Comparison of ENCODE assay signal across 8 cellular contexts in the genomic region with DNA sequence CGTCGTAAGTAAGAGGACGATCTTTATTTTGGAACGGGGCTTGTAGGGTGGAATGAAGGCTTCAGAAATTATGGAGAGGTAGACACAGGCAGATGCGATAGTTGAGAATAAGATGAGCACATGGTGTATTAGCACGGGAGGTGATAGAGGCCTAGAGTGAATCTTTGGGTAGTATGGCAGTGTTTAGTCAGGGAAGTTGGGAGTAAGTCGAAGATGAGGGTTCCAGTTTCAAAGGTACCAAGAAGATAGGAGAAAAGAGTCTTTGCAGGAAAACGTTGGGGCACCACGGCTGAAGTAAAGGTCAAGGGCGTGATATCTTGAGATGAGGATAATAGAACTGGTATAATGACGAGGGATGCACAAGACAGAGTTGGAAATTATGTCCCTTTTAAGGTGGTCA. TPM values are rescaled to one million over a fixed set of nuclear protein-coding genes. Genes with fewer than 3 reads are reported as not detected.
DNase-seq lines count a peak whose midpoint lies in the region; TF ChIP-seq lines count a peak whose summit lies in the region.

No MANE protein-coding gene starts in this region.

- H3K27me3 ChIP-seq in HUES64 (ENCODE audit: insufficient read depth, low read length) (peaks cover 15% of the 10 kb centered on the region; the same call in 1 of the 2 replicates), brain microvascular endothelial cell (replicated peaks) (no peaks in the 10 kb centered on the region)

- no peaks in the 10 kb centered on the region for H3K9me3 Mint-ChIP-seq in mesothelial cell of epicardium

- peak overlapping the region; percentile 80 for H3K9ac ChIP-seq in HUES64 (ENCODE audit: low read depth, low read length)

- H3K4me3 ChIP-seq in HUES64 (ENCODE audit: low read length) (peak overlapping the region; percentile 92), brain microvascular endothelial cell (ENCODE audit: low read depth, low read length) (peak overlapping the region; percentile 92)

- 16% methylated on average over 11 of the region's 11 CpGs for WGBS in HUES64

- TF ChIP-seq CTCF in brain microvascular endothelial cell (IDR thresholded peaks at IDR 0.05; ENCODE audit: low read depth, low read length, missing control alignments), result no peak
- no peak for TF ChIP-seq CTCF in mesothelial cell of epicardium (IDR thresholded peaks at IDR 0.05; ENCODE audit: unreplicated experiment)
- TF ChIP-seq CTCF in GM13977 (IDR thresholded peaks at IDR 0.05; ENCODE audit: extremely low read depth, insufficient read depth, missing control alignments), result no peak

- DNase-seq in AG08395 (ENCODE audit: low spot score), result peak; percentile 8
- DNase-seq in brain microvascular endothelial cell, result no peak
- DNase-seq in mesothelial cell of epicardium (ENCODE audit: low spot score in 2 of 2, unreplicated experiment in 2 of 2), result no peak
- no peak for DNase-seq in GM13977 (ENCODE audit: low spot score)
- DNase-seq in NOMO-1 treated with DMSO at 0.1 percent for 48 hours (lab: John Stamatoyannopoulos, UW; ENCODE audit: unreplicated experiment), result no peak
- DNase-seq in NCI-H1048 (lab: John Stamatoyannopoulos, UW), result no peak
- DNase-seq in GDM1 (lab: John Stamatoyannopoulos, UW), result no peak

- peaks cover 16% of the 10 kb centered on the region for H3K36me3 Mint-ChIP-seq in mesothelial cell of epicardium

- H3K36me3 ChIP-seq in HUES64 (ENCODE audit: insufficient read depth, low read length) (peaks cover 34% of the 10 kb centered on the region), brain microvascular endothelial cell (replicated peaks) (peaks cover 5% of the 10 kb centered on the region)

- in situ Hi-C loops in brain microvascular endothelial cell (cut with HindIII; ENCODE audit: low pct_ligation_motif_present, low sequenced_read_pairs) (no loop called here), GM13977 (cut with MboI; ENCODE audit: low pct_unique_long_range_greater_than_20kb, low sequenced_read_pairs, unreplicated experiment) (no loop called here)

- H3K4me3 Mint-ChIP-seq in mesothelial cell of epicardium, result peak overlapping the region; percentile 100

- 0 out of 2 replicates have a peak, but pooled peaks cover 3% of the 10 kb centered on the region for H3K9me3 ChIP-seq in HUES64 (ENCODE audit: insufficient read depth, low read depth, low read length)

- H3K4me1 ChIP-seq in HUES64 (ENCODE audit: insufficient read depth, low read length), result peaks cover 6% of the 10 kb centered on the region

- peaks cover 10% of the 10 kb centered on the region for H3K27me3 Mint-ChIP-seq in mesothelial cell of epicardium (ENCODE audit: low read depth)

- H3K27ac Mint-ChIP-seq in mesothelial cell of epicardium, result peak overlapping the region; percentile 99

- peaks cover 20% of the 10 kb centered on the region for H3K4me1 Mint-ChIP-seq in mesothelial cell of epicardium

- H3K27ac ChIP-seq in HUES64 (ENCODE audit: low read depth, low read length), result no peak overlapping the region; the same call in 1 of the 2 replicates
- peak overlapping the region; percentile 87 for H3K27ac ChIP-seq in brain microvascular endothelial cell

RNA-seq across cellular contexts. Expression of a gene that starts 0.7 kb away (rescaled TPM):
- polyA plus RNA-seq in HUES64 (2013, experiment 1 of 2), result 23.1 TPM
- polyA plus RNA-seq in HUES64 (2013, experiment 2 of 2), result 32.8 TPM
- 72.1 to 78.4 TPM (median 74.6 TPM) in 3 replicates for total RNA-seq in mesothelial cell of epicardium
